ENCODE assay signal across 21 cellular contexts in genomic region chr10:100775346-100775745, GRCh38. TPM values are rescaled to one million over a fixed set of nuclear protein-coding genes. Genes with fewer than 3 reads are reported as not detected.
DNase-seq lines count a peak whose midpoint lies in the region; ATAC-seq, FAIRE-seq and TF ChIP-seq lines count a peak whose summit lies in the region.
"Had no signal": no experiment of that assay in that cellular context is flagged by ENCODE, and none has a peak within 500 bp of the region (broad histone marks: within the 10 kb centered on the region; RNA-seq: fewer than 3 reads in every experiment).

No MANE protein-coding gene starts in this region.

- H3K27me3 Mint-ChIP-seq in neural progenitor cell (ENCODE audit: insufficient read depth, low read depth), result peaks cover 20% of the 10 kb centered on the region

- no peaks in the 10 kb centered on the region for H3K36me3 Mint-ChIP-seq in neural progenitor cell
- H3K36me3 Mint-ChIP-seq: activated CD4-positive, alpha-beta memory T cell treated with anti-CD3 and anti-CD28 coated beads for 36 hours had no signal

- no peaks in the 10 kb centered on the region for H4K20me1 ChIP-seq in neural progenitor cell (ENCODE audit: low read depth)

- H3K36me3 ChIP-seq in neural progenitor cell, result no peaks in the 10 kb centered on the region
- H3K36me3 ChIP-seq: stomach had no signal

- H3F3A ChIP-seq in neural progenitor cell (ENCODE audit: low read depth), result no peaks in the 10 kb centered on the region

- H3K4me2 ChIP-seq in neural progenitor cell, result no peak overlapping the region

- H3K9me3 Mint-ChIP-seq in neural progenitor cell, result peaks cover 7% of the 10 kb centered on the region
- H3K9me3 Mint-ChIP-seq: activated CD4-positive, alpha-beta memory T cell treated with anti-CD3 and anti-CD28 coated beads for 36 hours; activated T-cell treated with anti-CD3 and anti-CD28 coated beads, Interleukin-2, amount 50 U/mL, for 24 hours; WTC11 had no signal

- no peak overlapping the region for H2AFZ ChIP-seq in neural progenitor cell (replicated peaks)

- H3K27ac Mint-ChIP-seq in neural progenitor cell, result peak overlapping the region; percentile 26
- H3K27ac Mint-ChIP-seq: activated CD4-positive, alpha-beta memory T cell treated with anti-CD3 and anti-CD28 coated beads for 36 hours; activated T-cell treated with anti-CD3 and anti-CD28 coated beads, Interleukin-2, amount 50 U/mL, for 24 hours had no signal

- FAIRE-seq in H54 (lab: Jason Lieb, UNC), result no peak
- FAIRE-seq: astrocyte had no signal

- H3K9ac ChIP-seq in neural progenitor cell, result no peak overlapping the region

- no peaks in the 10 kb centered on the region for H3K9me3 ChIP-seq in neural progenitor cell (ENCODE audit: low read depth)
- H3K9me3 ChIP-seq: mucosa of descending colon had no signal

- ATAC-seq in esophagus mucosa (no peak), HG03354 (IDR thresholded peaks at IDR 0.05; ENCODE audit: poor library complexity, severe bottlenecking, unreplicated experiment) (no peak)
- ATAC-seq: mucosa of descending colon, WTC11 had no signal

- H3K4me3 ChIP-seq in epithelial cell of proximal tubule (ENCODE audit: low read depth, low read length) (no peak overlapping the region), neural progenitor cell (no peak overlapping the region)
- H3K4me3 ChIP-seq: mucosa of descending colon, stomach had no signal

- H3K27ac ChIP-seq in neural progenitor cell, result no peak overlapping the region
- H3K27ac ChIP-seq: stomach had no signal

- peaks cover 16% of the 10 kb centered on the region for H3K4me1 Mint-ChIP-seq in neural progenitor cell

- TF ChIP-seq CTCF in epithelial cell of proximal tubule (conservative IDR thresholded peaks at IDR 0.05; ENCODE audit: low read depth, low read length) (no peak), neural progenitor cell (IDR thresholded peaks at IDR 0.05) (no peak)

- TF ChIP-seq POLR2A in H54 (IDR thresholded peaks at IDR 0.05; ENCODE audit: low read depth, low read length), result no peak

- peak; percentile 74 for DNase-seq in AG20443 (ENCODE audit: low spot score)
- peak; percentile 70 for DNase-seq in H54 (ENCODE audit: insufficient read length, low spot score)
- peak; percentile 22 for DNase-seq in epithelial cell of proximal tubule (ENCODE audit: low read depth)
- DNase-seq in neural progenitor cell (ENCODE audit: low spot score), result no peak
- no peak for DNase-seq in activated CD4-positive, alpha-beta T cell treated with anti-CD3 and anti-CD28 coated beads for 4 hours
- no peak for DNase-seq in NOMO-1 (lab: John Stamatoyannopoulos, UW; ENCODE audit: unreplicated experiment in 2 of 2)
- DNase-seq: activated CD4-positive, alpha-beta memory T cell treated with anti-CD3 and anti-CD28 coated beads for 36 hours; activated naive CD4-positive, alpha-beta T cell treated with anti-CD3 and anti-CD28 coated beads, Interleukin-2, amount 50 U/mL, for 16 hours; activated T-cell treated with anti-CD3 and anti-CD28 coated beads, Interleukin-2, amount 50 U/mL, for 24 hours; cerebellar nuclear complex; DND-41; mucosa of descending colon; NCI-H1436 treated with DMSO at 0.1 percent for 48 hours; stomach; trophoblast cell had no signal

- H3K4me3 Mint-ChIP-seq in neural progenitor cell, result no peak overlapping the region
- H3K4me3 Mint-ChIP-seq: activated CD4-positive, alpha-beta memory T cell treated with anti-CD3 and anti-CD28 coated beads for 36 hours; activated T-cell treated with anti-CD3 and anti-CD28 coated beads, Interleukin-2, amount 50 U/mL, for 24 hours; WTC11 had no signal

- no peaks in the 10 kb centered on the region for H3K4me1 ChIP-seq in neural progenitor cell
- H3K4me1 ChIP-seq: stomach had no signal

- no peaks in the 10 kb centered on the region for H3K79me2 ChIP-seq in neural progenitor cell (ENCODE audit: low read depth)

- peaks cover 92% of the 10 kb centered on the region for H3K27me3 ChIP-seq in neural progenitor cell

RNA-seq across cellular contexts. Expression of gene PAX2, which starts 30.0 kb away (rescaled TPM):
- total RNA-seq in epithelial cell of proximal tubule (7.5 and 20.2 TPM in 2 replicates), neural progenitor cell (ENCODE audit: low replicate concordance) (0.06 and 0.34 TPM in 2 replicates), esophagus mucosa (not detected)
- total RNA-seq: activated CD4-positive, alpha-beta memory T cell treated with anti-CD3 and anti-CD28 coated beads for 36 hours; lower leg skin; mucosa of descending colon; pulmonary artery endothelial cell; stomach had no signal

Comparison
In these comparisons a context has a peak if more than half of its experiments do, and no peak if none do; other contexts are left out.
1. DNase-seq: peak in AG20443 (single experiment), H54 (single experiment) and epithelial cell of proximal tubule (single experiment); none in neural progenitor cell (single experiment), activated CD4-positive, alpha-beta T cell treated with anti-CD3 and anti-CD28 coated beads for 4 hours (0 of 2) and NOMO-1 (0 of 2).